In genomic region chr10:93813507-93814465, GRCh38 we compare ENCODE assay signal across 2 cellular contexts.
TF ChIP-seq lines count a peak whose summit lies in the region.

No MANE protein-coding gene starts in this region.

TF ChIP-seq in A549, 52 proteins besides CTCF, POLR2A, EP300 and RAD21 (continued from another document):
- TF ChIP-seq ATOH8 (CRISPR knock-in tag; IDR thresholded peaks at IDR 0.05; ENCODE audit: low read depth) (no peak), NPAS2 (CRISPR knock-in tag; IDR thresholded peaks at IDR 0.05; ENCODE audit: borderline replicate concordance) (no peak), PHF8 (IDR thresholded peaks at IDR 0.05; ENCODE audit: borderline replicate concordance, low read depth) (no peak), SMC3 (IDR thresholded peaks at IDR 0.05) (peak; percentile 53), KDM1A (IDR thresholded peaks at IDR 0.05; ENCODE audit: low read depth) (no peak), MYC (IDR thresholded peaks at IDR 0.05; ENCODE audit: borderline replicate concordance, low read length) (peak; percentile 68; the same call in 1 of the 2 replicates), CHD4 (IDR thresholded peaks at IDR 0.05; ENCODE audit: borderline replicate concordance) (no peak), NR3C1 (IDR thresholded peaks at IDR 0.05) (no peak), ESRRA (IDR thresholded peaks at IDR 0.05; ENCODE audit: borderline replicate concordance, low read length) (peak; percentile 45; the same call in 1 of the 2 replicates), USF2 (IDR thresholded peaks at IDR 0.05) (peak; percentile 66; the same call in 1 of the 2 replicates), HOXA7 (CRISPR knock-in tag; IDR thresholded peaks at IDR 0.05) (no peak), JUN (IDR thresholded peaks at IDR 0.05) (no peak)

TF ChIP-seq in Ishikawa, 13 proteins besides CTCF, POLR2A, EP300 and RAD21 (continued from another document):
- TF ChIP-seq REST (IDR thresholded peaks at IDR 0.05; ENCODE audit: low read depth): no peak
- no peak for TF ChIP-seq FOXM1 (IDR thresholded peaks at IDR 0.05; ENCODE audit: borderline replicate concordance, low read depth)
- TF ChIP-seq TAF1 (IDR thresholded peaks at IDR 0.05; ENCODE audit: low read depth): no peak
- no peak for TF ChIP-seq CEBPB (IDR thresholded peaks at IDR 0.05)
- TF ChIP-seq USF1 (IDR thresholded peaks at IDR 0.05): peak; percentile 83
- TF ChIP-seq EGR1 (IDR thresholded peaks at IDR 0.05): no peak
- TF ChIP-seq CREB1 (IDR thresholded peaks at IDR 0.05; ENCODE audit: low read depth): no peak
- peak; percentile 72 for TF ChIP-seq MAX (IDR thresholded peaks at IDR 0.05)
